In genomic region chr3:115658337-115659181, GRCh38 we compare ENCODE assay signal across 8 cellular contexts. TPM values are rescaled to one million over a fixed set of nuclear protein-coding genes. Genes with fewer than 3 reads are reported as not detected.
DNase-seq lines count a peak whose midpoint lies in the region; ATAC-seq and TF ChIP-seq lines count a peak whose summit lies in the region.

No MANE protein-coding gene starts in this region.

- H3K27ac ChIP-seq in foreskin keratinocyte, result peak overlapping the region; percentile 81
- H3K27ac ChIP-seq in stomach, result peak overlapping the region; percentile 49 to 94 (median 93)

- intact Hi-C loops in stomach (cut with DNase I; ENCODE audit: low total_unique reads), result no loop called here

- peaks cover 86% of the 10 kb centered on the region for H3K4me1 Mint-ChIP-seq in neural crest cell

- H3K4me1 ChIP-seq in foreskin keratinocyte (peaks cover 8% of the 10 kb centered on the region), stomach (peaks cover 0 to 27% (median 13%) of the 10 kb centered on the region in 4 donors)

- peak overlapping the region; percentile 100 for H3K27ac Mint-ChIP-seq in neural crest cell (ENCODE audit: unreplicated experiment)

- H3K36me3 ChIP-seq in stomach, result no peaks in the 10 kb centered on the region

- H3K27me3 Mint-ChIP-seq in neural crest cell (ENCODE audit: low read depth), result no peaks in the 10 kb centered on the region

- TF ChIP-seq POLR2A in stomach (IDR thresholded peaks at IDR 0.05), result no peak

- DNase-seq in DMS153 (lab: John Stamatoyannopoulos, UW) (peak; percentile 70), HuH-7.5 (ENCODE audit: low spot score) (peak; percentile 58), RPMI8226 (peak; percentile 59), activated gamma-delta T cell treated with Interleukin-2 at 50 U/mL for 16 hours (peak; percentile 60), foreskin keratinocyte (peak; percentile 38 to 70), neural crest cell (ENCODE audit: low read depth, low spot score) (peak; percentile 72), stomach (peak; percentile 56)

- TF ChIP-seq CTCF in foreskin keratinocyte (conservative IDR thresholded peaks at IDR 0.05), result no peak
- no peak for TF ChIP-seq CTCF in neural crest cell (conservative IDR thresholded peaks at IDR 0.05)
- no peak for TF ChIP-seq CTCF in stomach (IDR thresholded peaks at IDR 0.05)

- TF ChIP-seq EP300 in stomach (IDR thresholded peaks at IDR 0.05), result no peak

- peak overlapping the region; percentile 87 for H3K4me3 Mint-ChIP-seq in neural crest cell

- ATAC-seq in GM21529 (IDR thresholded peaks at IDR 0.05; ENCODE audit: unreplicated experiment), result peak; percentile 86
- peak; percentile 91 for ATAC-seq in foreskin keratinocyte

- peak overlapping the region; percentile 69 to 78 (median 73) for H3K4me3 ChIP-seq in stomach

- H3K9me3 Mint-ChIP-seq in neural crest cell, result no peaks in the 10 kb centered on the region

- H3K36me3 Mint-ChIP-seq in neural crest cell (ENCODE audit: low read depth), result no peaks in the 10 kb centered on the region

- 0 to 1% (median 1%) methylated on average over 55 to 58 of the region's 58 CpGs for WGBS in stomach, 5 donors

- H3K9me3 ChIP-seq in stomach, result no peaks in the 10 kb centered on the region

- H3K27me3 ChIP-seq in foreskin keratinocyte (no peaks in the 10 kb centered on the region), stomach (no peaks in the 10 kb centered on the region)

RNA-seq across cellular contexts. Expression of gene GAP43, which starts 35.2 kb away (rescaled TPM):
- total RNA-seq in foreskin keratinocyte, result not detected in 2 replicates
- polyA plus RNA-seq in foreskin keratinocyte, result not detected in 2 replicates
- 41.8 and 42.9 TPM in 2 replicates for total RNA-seq in neural crest cell
- total RNA-seq in stomach, result 1 to 10 TPM in 3 of 5 donors, not detected in 2; 1.4 to 4.8 (median 3.6) TPM
- polyA plus RNA-seq in stomach, result 1 to 10 TPM in 2 of 3 donors, under 1 TPM in 1; 1.00 to 1.3 (median 1.1) TPM

Comparison
In these comparisons a context has a peak if more than half of its experiments do, and no peak if none do; other contexts are left out.
1. Peak in every context shown above with its lines: DNase-seq, ATAC-seq, H3K4me3 ChIP-seq and H3K27ac ChIP-seq.